ENCODE assay signal across 16 cellular contexts in genomic region chr12:54591001-54591591, GRCh38. TPM values are rescaled to one million over a fixed set of nuclear protein-coding genes. Genes with fewer than 3 reads are reported as not detected.
DNase-seq lines count a peak whose midpoint lies in the region; ATAC-seq and TF ChIP-seq lines count a peak whose summit lies in the region.
"Had no signal": no experiment of that assay in that cellular context is flagged by ENCODE, and none has a peak within 500 bp of the region (broad histone marks: within the 10 kb centered on the region; RNA-seq: fewer than 3 reads in every experiment).

No MANE protein-coding gene starts in this region.

- H3K4me1 ChIP-seq in ascending aorta (peaks cover 4 to 10% of the 10 kb centered on the region in 2 donors), right atrium auricular region (peaks cover 0 to 41% of the 10 kb centered on the region in 2 donors)

- H3K27ac ChIP-seq in ascending aorta (peak overlapping the region; percentile 71), right atrium auricular region (peak overlapping the region; percentile 21 to 65)
- H3K27ac ChIP-seq: BLaER1 had no signal

- H3K36me3 Mint-ChIP-seq in glutamatergic neuron (ENCODE audit: unreplicated experiment) = peaks cover 5% of the 10 kb centered on the region

- ATAC-seq in sciatic nerve (peak; percentile 20), GM18907 (IDR thresholded peaks at IDR 0.05; ENCODE audit: unreplicated experiment) (no peak), GM19351 (IDR thresholded peaks at IDR 0.05; ENCODE audit: unreplicated experiment) (no peak)

- no peaks in the 10 kb centered on the region for H3K9me3 ChIP-seq in ascending aorta
- no peaks in the 10 kb centered on the region for H3K9me3 ChIP-seq in right atrium auricular region
- H3K9me3 ChIP-seq: BLaER1 had no signal

- H3K27ac Mint-ChIP-seq in glutamatergic neuron (ENCODE audit: unreplicated experiment) = no peak overlapping the region

- DNase-seq in H7 = peak; percentile 11
- no peak for DNase-seq in ascending aorta (ENCODE audit: low spot score in 2 of 2)
- no peak for DNase-seq in right atrium auricular region (ENCODE audit: low spot score)
- DNase-seq in sciatic nerve (ENCODE audit: low spot score) = no peak
- DNase-seq in DMS79 treated with DMSO at 0.1 percent for 48 hours (lab: John Stamatoyannopoulos, UW) = no peak
- no peak for DNase-seq in glutamatergic neuron
- DNase-seq: KBM-7; mammary epithelial cell; NCI-H187; NCI-H69; SIG-M5; stimulated activated CD4-positive, alpha-beta T cell treated with anti-CD3 and anti-CD28 coated beads, Interleukin-2, amount 100 ng/mL, for 48 hours had no signal

- H3K27me3 ChIP-seq in H7 (ENCODE audit: control insufficient read depth, insufficient read depth, low read length) (peaks cover 45% of the 10 kb centered on the region), ascending aorta (no peaks in the 10 kb centered on the region), right atrium auricular region (no peaks in the 10 kb centered on the region)

- H3K4me1 Mint-ChIP-seq in glutamatergic neuron (ENCODE audit: low read depth, unreplicated experiment) = peaks cover 22% of the 10 kb centered on the region

- no peak overlapping the region for H3K4me3 Mint-ChIP-seq in glutamatergic neuron (ENCODE audit: unreplicated experiment)

- H3K4me3 ChIP-seq in H7 (ENCODE audit: insufficient read depth, low read depth, low read length) = no peak overlapping the region
- no peak overlapping the region for H3K4me3 ChIP-seq in ascending aorta
- H3K4me3 ChIP-seq in right atrium auricular region = no peak overlapping the region
- H3K4me3 ChIP-seq: BLaER1 had no signal

- H3K9me3 Mint-ChIP-seq in glutamatergic neuron (ENCODE audit: unreplicated experiment) = peaks cover 10% of the 10 kb centered on the region

- H3K36me3 ChIP-seq in H7 (replicated peaks; ENCODE audit: control insufficient read depth, insufficient read depth, low read length) (no peaks in the 10 kb centered on the region), ascending aorta (no peaks in the 10 kb centered on the region), right atrium auricular region (no peaks in the 10 kb centered on the region)
- H3K36me3 ChIP-seq: BLaER1 had no signal

- TF ChIP-seq CTCF in ascending aorta (IDR thresholded peaks at IDR 0.05) (no peak), right atrium auricular region (IDR thresholded peaks at IDR 0.05) (no peak), glutamatergic neuron (IDR thresholded peaks at IDR 0.05; ENCODE audit: partially characterized antibody, unreplicated experiment) (no peak)

- H3K27me3 Mint-ChIP-seq in glutamatergic neuron (ENCODE audit: unreplicated experiment) = peaks cover 12% of the 10 kb centered on the region

- intact Hi-C loops in ascending aorta (cut with DNase I) = no loop called here
- intact Hi-C loops in sciatic nerve (cut with DNase I) = no loop called here

RNA-seq across cellular contexts. Expression of gene PPP1R1A, which starts 2.6 kb away (rescaled TPM):
- 23.8 and 24.3 TPM in 2 replicates for total RNA-seq in H7 (2014; rRNA removed; shearing (Covaris generic))
- total RNA-seq in ascending aorta (28.7 TPM), right atrium auricular region (100 to 1,000 TPM; 104 to 111 TPM), sciatic nerve (21.4 TPM), glutamatergic neuron (ENCODE audit: unreplicated experiment) (47.6 TPM)
- total RNA-seq: activated CD8-positive, alpha-beta memory T cell treated with anti-CD3 and anti-CD28 coated beads for 36 hours; mammary epithelial cell had no signal

RNA-seq across cellular contexts. Expression of gene PDE1B, which starts 41.7 kb away (rescaled TPM):
- total RNA-seq in H7 (2014; rRNA removed; shearing (Covaris generic)) = 5.0 and 7.7 TPM in 2 replicates
- total RNA-seq in ascending aorta = 82.1 TPM
- 1 to 10 TPM; 1.7 to 4.8 TPM for total RNA-seq in right atrium auricular region
- 4.5 TPM for total RNA-seq in sciatic nerve
- 0.39 TPM for total RNA-seq in glutamatergic neuron (ENCODE audit: unreplicated experiment)

RNA-seq across cellular contexts. Expression of gene LACRT, which starts 43.6 kb away (rescaled TPM):
- total RNA-seq in H7 (2014; rRNA removed; shearing (Covaris generic)) = not detected in 2 replicates
- total RNA-seq in ascending aorta = not detected
- not detected for total RNA-seq in right atrium auricular region
- total RNA-seq in sciatic nerve = not detected
- total RNA-seq in glutamatergic neuron (ENCODE audit: unreplicated experiment) = not detected
- total RNA-seq: activated CD8-positive, alpha-beta memory T cell treated with anti-CD3 and anti-CD28 coated beads for 36 hours; mammary epithelial cell had no signal

RNA-seq across cellular contexts. Expression of gene DCD, which starts 57.1 kb away (rescaled TPM):
- not detected in 2 replicates for total RNA-seq in H7 (2014; rRNA removed; shearing (Covaris generic))
- not detected for total RNA-seq in ascending aorta
- not detected for total RNA-seq in right atrium auricular region
- not detected for total RNA-seq in sciatic nerve
- total RNA-seq in glutamatergic neuron (ENCODE audit: unreplicated experiment) = not detected
- total RNA-seq: activated CD8-positive, alpha-beta memory T cell treated with anti-CD3 and anti-CD28 coated beads for 36 hours; mammary epithelial cell had no signal
